In the genomic region with DNA sequence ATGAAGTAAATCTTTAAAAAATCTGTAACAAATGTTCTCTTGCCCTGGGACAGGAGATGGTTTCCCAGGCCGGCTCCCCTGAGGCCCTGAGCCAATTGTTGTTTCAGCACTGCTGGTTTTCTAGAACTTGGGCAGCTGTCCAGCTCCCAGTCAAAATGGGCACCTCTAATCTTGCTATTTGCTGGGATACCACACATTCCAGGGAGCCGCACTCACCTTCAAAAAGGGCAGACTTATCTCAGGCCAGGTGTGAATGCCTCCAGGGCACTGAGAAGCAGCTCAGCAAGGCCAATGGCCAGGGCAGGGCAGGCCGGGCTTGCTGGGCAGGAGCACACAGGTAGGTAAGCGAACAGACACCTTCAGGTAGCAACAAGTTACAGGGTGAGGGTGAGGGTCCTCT, we compare ENCODE assay signal across 10 cellular contexts. TPM values are rescaled to one million over a fixed set of nuclear protein-coding genes. Genes with fewer than 3 reads are reported as not detected.
DNase-seq lines count a peak whose midpoint lies in the region; ATAC-seq and TF ChIP-seq lines count a peak whose summit lies in the region.
"Had no signal": no experiment of that assay in that cellular context is flagged by ENCODE, and none has a peak within 500 bp of the region (broad histone marks: within the 10 kb centered on the region; RNA-seq: fewer than 3 reads in every experiment).

No MANE protein-coding gene starts in this region.

- H3K4me2 ChIP-seq in neuronal stem cell (ENCODE audit: insufficient read depth, low read length, poor library complexity, severe bottlenecking): no peak overlapping the region

- peak overlapping the region; percentile 27 for H3K23ac ChIP-seq in neuronal stem cell (ENCODE audit: low read depth, low read length, poor library complexity)

- no peak overlapping the region for H2BK12ac ChIP-seq in neuronal stem cell (ENCODE audit: low read length)

- no peak overlapping the region for H2AK5ac ChIP-seq in neuronal stem cell (ENCODE audit: low read depth, low read length)

- H2BK5ac ChIP-seq in neuronal stem cell (ENCODE audit: low read length): no peak overlapping the region

- ATAC-seq in heart right ventricle (peak; percentile 26 to 77 (median 52)), left lobe of liver (no peak)

- intact Hi-C loops in heart right ventricle (cut with DNase I): loop anchor here in 1 of 10 donors (1.0 kb wide), 1 partner anchor 7 kb away; no protein-coding TSS in a partner anchor

- no peak overlapping the region for H3K4ac ChIP-seq in neuronal stem cell (ENCODE audit: low read length)

- H3K9me3 ChIP-seq in heart right ventricle (no peaks in the 10 kb centered on the region), neuronal stem cell (replicated peaks in 1 of 2; ENCODE audit: control insufficient read depth in 2 of 2, insufficient read depth in 1 of 2, low read depth in 1 of 2, low read length in 2 of 2) (no peaks in the 10 kb centered on the region)

- H3K4me1 ChIP-seq in heart right ventricle: peaks cover 0 to 54% (median 24%) of the 10 kb centered on the region in 9 donors
- H3K4me1 ChIP-seq in neuronal stem cell (ENCODE audit: control insufficient read depth in 2 of 2, insufficient read depth in 1 of 2, low read depth in 1 of 2, low read length in 2 of 2): peaks cover 5 to 8% of the 10 kb centered on the region in 2 donors

- H2BK120ac ChIP-seq in neuronal stem cell (ENCODE audit: low read depth, low read length): no peak overlapping the region

- H3K27ac ChIP-seq in heart right ventricle (peak overlapping the region in 9 of 10 donors; percentile 7 to 85 (median 72)), neuronal stem cell (replicated peaks; ENCODE audit: low read length) (no peak overlapping the region)

- no peaks in the 10 kb centered on the region for H3K79me1 ChIP-seq in neuronal stem cell (ENCODE audit: low read depth, low read length)

- H3K27me3 ChIP-seq in heart right ventricle (no peaks in the 10 kb centered on the region), neuronal stem cell (ENCODE audit: control insufficient read depth in 3 of 3, insufficient read depth in 3 of 3, low read depth in 1 of 3, low read length in 3 of 3) (no peaks in the 10 kb centered on the region)

- TF ChIP-seq CTCF in heart right ventricle (IDR thresholded peaks at IDR 0.05): no peak

- peak overlapping the region in 1 of 10 donors; percentile 19 for H3K4me3 ChIP-seq in heart right ventricle
- no peak overlapping the region for H3K4me3 ChIP-seq in neuronal stem cell (ENCODE audit: low read length in 2 of 2)
- H3K4me3 ChIP-seq: skin epidermis had no signal

- H2AFZ ChIP-seq in neuronal stem cell (ENCODE audit: low read length): no peak overlapping the region

- H3K36me3 ChIP-seq in heart right ventricle: no peaks in the 10 kb centered on the region
- peaks cover 6 to 47% of the 10 kb centered on the region in 2 donors for H3K36me3 ChIP-seq in neuronal stem cell (replicated peaks in 1 of 2; ENCODE audit: control insufficient read depth in 2 of 2, insufficient read depth in 2 of 2, low read length in 2 of 2)

- H3K14ac ChIP-seq in neuronal stem cell (ENCODE audit: low read length): no peak overlapping the region

- 60 to 61% methylated on average over 4 of the region's 4 CpGs for WGBS in heart right ventricle, 2 donors
- WGBS in neuronal stem cell (ENCODE audit: extremely low coverage in 2 of 2, insufficient read length in 2 of 2, insufficient replicate concordance in 1 of 2), 2 donors: no CpG with 5 or more reads among the region's 4 CpGs

- H3K18ac ChIP-seq in neuronal stem cell (ENCODE audit: low read length): no peak overlapping the region

- no peak overlapping the region for H4K91ac ChIP-seq in neuronal stem cell (ENCODE audit: low read depth, low read length, poor library complexity)

- H2BK15ac ChIP-seq in neuronal stem cell (ENCODE audit: low read length): no peak overlapping the region

- no peak overlapping the region for H3K9ac ChIP-seq in neuronal stem cell (ENCODE audit: low read depth, low read length, poor library complexity)

- peak; percentile 22 for DNase-seq in G401 (ENCODE audit: low spot score)
- DNase-seq in amniotic epithelial cell (ENCODE audit: low read depth): peak; percentile 46
- DNase-seq in heart right ventricle: peak; percentile 45 to 47
- DNase-seq in neuronal stem cell (ENCODE audit: low spot score): no peak
- DNase-seq in stimulated activated CD4-positive, alpha-beta T cell treated with anti-CD3 and anti-CD28 coated beads, Interleukin-4, amount 100 ng/mL, for 24 hours: no peak
- no peak for DNase-seq in stimulated activated naive CD4-positive, alpha-beta T cell (lab: John Stamatoyannopoulos, UW)
- DNase-seq in left lobe of liver (ENCODE audit: low spot score): no peak
- DNase-seq in UCSD-AML1 (lab: John Stamatoyannopoulos, UW; ENCODE audit: unreplicated experiment): no peak

- in situ Hi-C loops in G401 (cut with HindIII; ENCODE audit: low sequenced_read_pairs): no loop called here

- no peak overlapping the region for H4K8ac ChIP-seq in neuronal stem cell (ENCODE audit: low read depth, low read length)

RNA-seq across cellular contexts. Expression of gene TRIM16, which starts 24.4 kb away (rescaled TPM):
- 19.0 and 47.9 TPM in 2 replicates for total RNA-seq in G401 (2014; rRNA removed; shearing (Covaris generic))
- total RNA-seq in heart right ventricle: 10 to 100 TPM; 11.3 to 41.5 (median 22.5) TPM
- 10 to 100 TPM in 1 of 2 donors, 1 to 10 TPM in 1; 8.2 to 13.8 TPM for polyA plus RNA-seq in heart right ventricle
- 27.0 TPM for polyA plus RNA-seq in neuronal stem cell (2013, experiment 1 of 2)
- polyA plus RNA-seq in neuronal stem cell (2013, experiment 2 of 2): 25.9 TPM
- 7.0 TPM for total RNA-seq in left lobe of liver

RNA-seq across cellular contexts. Expression of gene ZNF286A, which starts 39.9 kb away (rescaled TPM):
- 24.3 and 56.3 TPM in 2 replicates for total RNA-seq in G401 (2014; rRNA removed; shearing (Covaris generic))
- total RNA-seq in heart right ventricle: 10 to 100 TPM in 8 of 10 donors, 1 to 10 TPM in 2; 9.0 to 17.2 (median 12.3) TPM
- polyA plus RNA-seq in heart right ventricle: 10 to 100 TPM in 1 of 2 donors, 1 to 10 TPM in 1; 7.8 to 10.7 TPM
- 56.8 TPM for polyA plus RNA-seq in neuronal stem cell (2013, experiment 1 of 2)
- polyA plus RNA-seq in neuronal stem cell (2013, experiment 2 of 2): 60.3 TPM
- 3.5 TPM for total RNA-seq in left lobe of liver

RNA-seq across cellular contexts. Expression of gene FBXW10B, which starts 40.2 kb away (rescaled TPM):
- not detected in 2 replicates for total RNA-seq in G401 (2014; rRNA removed; shearing (Covaris generic))
- 1 to 10 TPM in 2 of 10 donors, under 1 TPM in 8; 0.25 to 2.2 (median 0.55) TPM for total RNA-seq in heart right ventricle
- 1 to 10 TPM in 1 of 2 donors, under 1 TPM in 1; 0.87 to 2.2 TPM for polyA plus RNA-seq in heart right ventricle
- 0.26 TPM for polyA plus RNA-seq in neuronal stem cell (2013, experiment 1 of 2)
- polyA plus RNA-seq in neuronal stem cell (2013, experiment 2 of 2): 0.22 TPM
- total RNA-seq in left lobe of liver: 0.55 TPM
- total RNA-seq: H1 had no signal

Comparison
In these comparisons a context has a peak if more than half of its experiments do, and no peak if none do; other contexts are left out.
1. DNase-seq: peak in G401 (single experiment), amniotic epithelial cell (single experiment) and heart right ventricle (2 of 2); none in neuronal stem cell (single experiment), stimulated activated CD4-positive, alpha-beta T cell treated with anti-CD3 and anti-CD28 coated beads, Interleukin-4, amount 100 ng/mL, for 24 hours (single experiment), stimulated activated naive CD4-positive, alpha-beta T cell (0 of 6), left lobe of liver (single experiment) and UCSD-AML1 (single experiment).